2 cellular contexts compared by ENCODE assay signal in genomic region chr2:11298592-11298991, GRCh38.
TF ChIP-seq lines count a peak whose summit lies in the region.

No MANE protein-coding gene starts in this region.

TF ChIP-seq in HepG2, 621 proteins besides CTCF, POLR2A, EP300 and RAD21:
- TF ChIP-seq ZNF780A (CRISPR knock-in tag; IDR thresholded peaks at IDR 0.05) (no peak), MAFK (conservative IDR thresholded peaks at IDR 0.05 in 1 of 2, IDR thresholded peaks at IDR 0.05 in 1 of 2; ENCODE audit: low read length in 2 of 2) (peak; percentile 43 to 56; a peak in 3 of 4 replicates)

TF ChIP-seq in K562, 482 proteins besides CTCF, POLR2A, EP300 and RAD21:
- TF ChIP-seq ZNF316 (IDR thresholded peaks at IDR 0.05) (peak; percentile 65), TOE1 (IDR thresholded peaks at IDR 0.05; ENCODE audit: borderline replicate concordance) (no peak), TOE1 (CRISPR knock-in tag; IDR thresholded peaks at IDR 0.05; ENCODE audit: borderline replicate concordance, low read depth) (no peak), C11orf30 (IDR thresholded peaks at IDR 0.05; ENCODE audit: low read depth) (peak; percentile 52)
